In genomic region chr12:44031472-44032185, GRCh38 we compare ENCODE assay signal across 1 cellular context.
TF ChIP-seq lines count a peak whose summit lies in the region.

No MANE protein-coding gene starts in this region.

TF ChIP-seq in HEK293, 187 proteins besides CTCF, POLR2A, EP300 and RAD21 (continued from another document):
- TF ChIP-seq KLF17 (tag by site-specific recombination; IDR thresholded peaks at IDR 0.05) (no peak), ZNF16 (tag by site-specific recombination; IDR thresholded peaks at IDR 0.05; ENCODE audit: low read depth) (no peak)
